Comparison of ENCODE assay signal across 32 cellular contexts in genomic region chr5:68077349-68077894, GRCh38.
"Had no signal": no experiment of that assay in that cellular context is flagged by ENCODE, and none has a peak within 500 bp of the region (broad histone marks: within the 10 kb centered on the region; RNA-seq: fewer than 3 reads in every experiment).

No MANE protein-coding gene starts in this region.

- DNase-seq: activated CD4-positive, alpha-beta T cell treated with anti-CD3 and anti-CD28 coated beads for 4 hours; activated CD4-positive, alpha-beta T cell treated with anti-CD3 and anti-CD28 coated beads, Interleukin-2, amount 50 U/mL, for 48 hours; activated CD8-positive, alpha-beta memory T cell treated with anti-CD3 and anti-CD28 coated beads for 24 hours; activated effector memory CD4-positive, alpha-beta T cell treated with Interleukin-2 at 50 U/mL for 16 hours; activated naive CD4-positive, alpha-beta T cell treated with Interleukin-2 at 50 U/mL for 16 hours; anterior cingulate cortex; dermis blood vessel endothelial cell; effector CD4-positive, alpha-beta T cell; foreskin keratinocyte; heart left ventricle; hypothalamus; immature natural killer cell; left ventricle myocardium inferior; mammary epithelial cell; naive B cell; nephron progenitor cell; nucleus accumbens; pancreas; sigmoid colon; stimulated activated CD4-positive, alpha-beta T cell treated with anti-CD3 and anti-CD28 coated beads, Interleukin-1b, Interleukin-23, amount 100 ng/mL, for 48 hours; stimulated activated CD4-positive, alpha-beta T cell treated with anti-CD3 and anti-CD28 coated beads, Interleukin-4, amount 100 ng/mL, for 4 hours; stimulated activated CD8-positive, alpha-beta memory T cell treated with anti-CD3 and anti-CD28 coated beads, Interleukin-4, amount 100 ng/mL, for 48 hours; stimulated activated naive CD8-positive, alpha-beta T cell treated with anti-CD3 and anti-CD28 coated beads, Interleukin-15, amount 100 ng/mL, for 72 hours; substantia nigra had no signal

- H3K4me1 ChIP-seq: foreskin keratinocyte, pancreas, prostate gland, sigmoid colon had no signal

- H3K27ac Mint-ChIP-seq: activated naive CD8-positive, alpha-beta T cell; immature natural killer cell; mesothelial cell of epicardium; nephron progenitor cell; stimulated activated memory B cell treated with anti-CD40 and anti-IgM and Interleukin-4, amounts not matched to agents 10 μg/mL and 1 μg/mL and 100 μg/mL, for 72 hours; stimulated activated naive CD8-positive, alpha-beta T cell treated with anti-CD3 and anti-CD28 coated beads, Interleukin-15, amount 100 ng/mL, for 72 hours; T-helper 2 cell treated with Interferon-gamma antibody and Interleukin-4, amounts not matched to agents 5 μg/mL and 100 μg/mL, for 36 hours had no signal

- H3K36me3 ChIP-seq: esophagus muscularis mucosa, heart left ventricle, left ventricle myocardium inferior, pancreas, prostate gland, sigmoid colon had no signal

- H3K27ac ChIP-seq: esophagus muscularis mucosa, foreskin keratinocyte, heart left ventricle, left ventricle myocardium inferior, pancreas, prostate gland, sigmoid colon had no signal

- H3K27me3 ChIP-seq: esophagus muscularis mucosa, foreskin keratinocyte, heart left ventricle, pancreas, sigmoid colon had no signal

- H3K4me2 ChIP-seq: smooth muscle cell had no signal

- H3K9me3 Mint-ChIP-seq: central memory CD8-positive, alpha-beta T cell; immature natural killer cell; mesothelial cell of epicardium; naive B cell; nephron progenitor cell; stimulated activated memory B cell treated with anti-CD40 and anti-IgM and Interleukin-4, amounts not matched to agents 10 μg/mL and 1 μg/mL and 100 μg/mL, for 72 hours; stimulated activated naive CD8-positive, alpha-beta T cell treated with anti-CD3 and anti-CD28 coated beads, Interleukin-15, amount 100 ng/mL, for 72 hours; T-helper 2 cell treated with Interferon-gamma antibody and Interleukin-4, amounts not matched to agents 5 μg/mL and 100 μg/mL, for 36 hours had no signal

- ATAC-seq: foreskin keratinocyte; heart left ventricle; pancreas; stimulated activated memory B cell treated with anti-CD40 and anti-IgM and Interleukin-4, amounts not matched to agents 10 μg/mL and 1 μg/mL and 100 μg/mL, for 72 hours; stimulated activated naive CD8-positive, alpha-beta T cell treated with anti-CD3 and anti-CD28 coated beads, Interleukin-15, amount 100 ng/mL, for 72 hours had no signal

- H3K4me3 Mint-ChIP-seq: activated naive CD8-positive, alpha-beta T cell; central memory CD8-positive, alpha-beta T cell; immature natural killer cell; mesothelial cell of epicardium; naive B cell; nephron progenitor cell; stimulated activated memory B cell treated with anti-CD40 and anti-IgM and Interleukin-4, amounts not matched to agents 10 μg/mL and 1 μg/mL and 100 μg/mL, for 72 hours; stimulated activated naive CD8-positive, alpha-beta T cell treated with anti-CD3 and anti-CD28 coated beads, Interleukin-15, amount 100 ng/mL, for 72 hours; T-helper 2 cell treated with Interferon-gamma antibody and Interleukin-4, amounts not matched to agents 5 μg/mL and 100 μg/mL, for 36 hours had no signal

- H3K27me3 Mint-ChIP-seq: activated naive CD8-positive, alpha-beta T cell; central memory CD8-positive, alpha-beta T cell; naive B cell; stimulated activated naive CD8-positive, alpha-beta T cell treated with anti-CD3 and anti-CD28 coated beads, Interleukin-15, amount 100 ng/mL, for 72 hours had no signal

- H3K36me3 Mint-ChIP-seq: activated naive CD8-positive, alpha-beta T cell; immature natural killer cell; mesothelial cell of epicardium; naive B cell; stimulated activated memory B cell treated with anti-CD40 and anti-IgM and Interleukin-4, amounts not matched to agents 10 μg/mL and 1 μg/mL and 100 μg/mL, for 72 hours had no signal

- H3K9me3 ChIP-seq: esophagus muscularis mucosa, heart left ventricle, left ventricle myocardium inferior, pancreas, prostate gland, sigmoid colon had no signal

- H3K4me3 ChIP-seq: esophagus muscularis mucosa, heart left ventricle, left ventricle myocardium inferior, pancreas, prostate gland, sigmoid colon, smooth muscle cell had no signal

- H3K4me1 Mint-ChIP-seq: central memory CD8-positive, alpha-beta T cell; immature natural killer cell; naive B cell; stimulated activated memory B cell treated with anti-CD40 and anti-IgM and Interleukin-4, amounts not matched to agents 10 μg/mL and 1 μg/mL and 100 μg/mL, for 72 hours; stimulated activated naive CD8-positive, alpha-beta T cell treated with anti-CD3 and anti-CD28 coated beads, Interleukin-15, amount 100 ng/mL, for 72 hours had no signal
